Comparison of ENCODE assay signal across 11 cellular contexts in the genomic region with DNA sequence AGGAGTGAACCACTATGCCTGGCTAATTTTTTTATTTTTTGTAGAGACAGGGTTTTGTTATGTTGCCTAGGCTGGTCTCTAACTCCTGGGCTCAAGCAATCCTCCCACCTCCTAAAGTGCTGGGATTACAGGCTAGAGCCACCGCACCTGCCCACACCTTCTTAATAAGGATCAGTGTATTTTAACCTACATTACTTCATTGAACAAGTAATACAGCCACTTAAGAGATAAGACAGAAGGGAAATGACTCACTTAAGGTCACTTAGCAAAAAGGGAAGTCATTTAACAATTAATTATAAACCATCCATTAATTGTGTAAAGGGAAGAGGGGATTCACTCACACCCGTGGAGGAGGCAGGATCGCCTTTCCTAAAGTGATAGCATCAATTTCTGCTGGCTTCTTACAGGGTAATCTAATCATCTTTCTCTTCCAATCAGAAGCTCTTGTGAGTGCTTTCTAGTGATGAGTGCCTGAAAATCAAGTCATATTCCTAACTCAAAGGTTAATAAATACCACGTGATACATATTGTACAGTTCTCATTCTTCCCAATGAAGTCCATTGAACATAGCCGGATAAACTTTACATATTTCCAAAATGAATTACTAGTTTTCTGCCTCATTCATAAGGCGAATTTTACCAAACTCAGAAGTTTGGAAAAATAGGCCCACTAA. TPM values are rescaled to one million over a fixed set of nuclear protein-coding genes. Genes with fewer than 3 reads are reported as not detected.
DNase-seq lines count a peak whose midpoint lies in the region; ATAC-seq and TF ChIP-seq lines count a peak whose summit lies in the region.
"Had no signal": no experiment of that assay in that cellular context is flagged by ENCODE, and none has a peak within 500 bp of the region (broad histone marks: within the 10 kb centered on the region; RNA-seq: fewer than 3 reads in every experiment).

No MANE protein-coding gene starts in this region.

- TF ChIP-seq POLR2A in gastroesophageal sphincter (IDR thresholded peaks at IDR 0.05) = no peak

- POLR2A ChIA-PET in naive thymus-derived CD4-positive, alpha-beta T cell (lab: Charles Lee) = interaction anchor here (1.0 kb wide), 1 partner anchor 64 kb away, joined by 3 read pairs; no protein-coding TSS in a partner anchor

- ATAC-seq in naive thymus-derived CD4-positive, alpha-beta T cell = no peak
- ATAC-seq in gastroesophageal sphincter = no peak

- no peak for DNase-seq in CD14-positive monocyte (ENCODE audit: low spot score)
- no peak for DNase-seq in activated naive CD8-positive, alpha-beta T cell treated with anti-CD3 and anti-CD28 coated beads for 36 hours
- DNase-seq in naive thymus-derived CD4-positive, alpha-beta T cell = no peak
- no peak for DNase-seq in islet precursor cell
- no peak for DNase-seq in MG63
- no peak for DNase-seq in NCI-H524 treated with DMSO at 0.1 percent for 48 hours (lab: John Stamatoyannopoulos, UW)
- DNase-seq: activated naive CD4-positive, alpha-beta T cell treated with anti-CD3 and anti-CD28 coated beads, Interleukin-2, amount 50 U/mL, for 16 hours; NCI-H2227 treated with DMSO at 0.1 percent for 48 hours; sigmoid colon had no signal

- WGBS in gastroesophageal sphincter (ENCODE audit: low coverage in 1 of 2), 2 donors = 62 to 73% methylated on average over 5 to 6 of the region's 6 CpGs

- no peaks in the 10 kb centered on the region for H3K36me3 Mint-ChIP-seq in CD14-positive monocyte
- peaks cover 54% of the 10 kb centered on the region for H3K36me3 Mint-ChIP-seq in activated naive CD8-positive, alpha-beta T cell treated with anti-CD3 and anti-CD28 coated beads for 36 hours
- peaks cover 0 to 5% (median 0%) of the 10 kb centered on the region in 5 donors for H3K36me3 Mint-ChIP-seq in naive thymus-derived CD4-positive, alpha-beta T cell

- CTCF ChIA-PET in naive thymus-derived CD4-positive, alpha-beta T cell (lab: Charles Lee) = no interaction called here

- peak overlapping the region in 5 of 7 donors; percentile 53 to 76 (median 67) for H3K27ac Mint-ChIP-seq in CD14-positive monocyte
- H3K27ac Mint-ChIP-seq in activated naive CD8-positive, alpha-beta T cell treated with anti-CD3 and anti-CD28 coated beads for 36 hours = peak overlapping the region; percentile 70
- H3K27ac Mint-ChIP-seq in naive thymus-derived CD4-positive, alpha-beta T cell = peak overlapping the region in 4 of 9 donors; percentile 19 to 62 (median 44)

- H3K4me3 ChIP-seq in HUES48 (ENCODE audit: low read depth, low read length) (peak overlapping the region; percentile 32), gastroesophageal sphincter (no peak overlapping the region), MG63 (no peak overlapping the region)
- H3K4me3 ChIP-seq in naive thymus-derived CD4-positive, alpha-beta T cell (ENCODE audit: low read length) = no peak overlapping the region
- H3K4me3 ChIP-seq: sigmoid colon had no signal

- no peak overlapping the region for H3K4me3 Mint-ChIP-seq in CD14-positive monocyte
- H3K4me3 Mint-ChIP-seq in activated naive CD8-positive, alpha-beta T cell treated with anti-CD3 and anti-CD28 coated beads for 36 hours = peak overlapping the region; percentile 59
- peak overlapping the region in 7 of 10 donors; percentile 13 to 79 (median 43) for H3K4me3 Mint-ChIP-seq in naive thymus-derived CD4-positive, alpha-beta T cell

- H3K36me3 ChIP-seq in HUES48 (ENCODE audit: control insufficient read depth, insufficient read depth, low read length) = peaks cover 4% of the 10 kb centered on the region; the same call in 1 of the 2 replicates
- H3K36me3 ChIP-seq in naive thymus-derived CD4-positive, alpha-beta T cell (ENCODE audit: control insufficient read depth in 2 of 3, insufficient read depth in 3 of 3, low read length in 3 of 3) = peaks cover 0 to 4% (median 0%) of the 10 kb centered on the region in 3 experiments
- H3K36me3 ChIP-seq in gastroesophageal sphincter = no peaks in the 10 kb centered on the region
- peaks cover 10% of the 10 kb centered on the region for H3K36me3 ChIP-seq in MG63
- H3K36me3 ChIP-seq: sigmoid colon had no signal

- no peaks in the 10 kb centered on the region for H3K27me3 ChIP-seq in HUES48 (ENCODE audit: control insufficient read depth, insufficient read depth, low read length)
- no peaks in the 10 kb centered on the region for H3K27me3 ChIP-seq in naive thymus-derived CD4-positive, alpha-beta T cell (ENCODE audit: control insufficient read depth in 2 of 2, insufficient read depth in 2 of 2, low read length in 2 of 2)
- no peaks in the 10 kb centered on the region for H3K27me3 ChIP-seq in gastroesophageal sphincter
- no peaks in the 10 kb centered on the region for H3K27me3 ChIP-seq in MG63
- H3K27me3 ChIP-seq: sigmoid colon had no signal

- no peak for TF ChIP-seq CTCF in CD14-positive monocyte (IDR thresholded peaks at IDR 0.05)
- no peak for TF ChIP-seq CTCF in gastroesophageal sphincter (IDR thresholded peaks at IDR 0.05)

- H3K9ac ChIP-seq in HUES48 (ENCODE audit: low read depth, low read length) = no peak overlapping the region

- peaks cover 63% of the 10 kb centered on the region for H3K4me1 Mint-ChIP-seq in CD14-positive monocyte
- H3K4me1 Mint-ChIP-seq in activated naive CD8-positive, alpha-beta T cell treated with anti-CD3 and anti-CD28 coated beads for 36 hours = peaks cover 64% of the 10 kb centered on the region
- H3K4me1 Mint-ChIP-seq in naive thymus-derived CD4-positive, alpha-beta T cell = peaks cover 53 to 86% (median 73%) of the 10 kb centered on the region in 7 donors

- H3K9me3 ChIP-seq in HUES48 (ENCODE audit: control insufficient read depth, insufficient read depth, low read length) (no peaks in the 10 kb centered on the region), gastroesophageal sphincter (no peaks in the 10 kb centered on the region), MG63 (no peaks in the 10 kb centered on the region)
- no peaks in the 10 kb centered on the region for H3K9me3 ChIP-seq in naive thymus-derived CD4-positive, alpha-beta T cell (ENCODE audit: control insufficient read depth in 2 of 3, low read length in 3 of 3)
- H3K9me3 ChIP-seq: sigmoid colon had no signal

- no peak for TF ChIP-seq EP300 in gastroesophageal sphincter (IDR thresholded peaks at IDR 0.05)

- H3K9me3 Mint-ChIP-seq in CD14-positive monocyte = peaks cover 0 to 2% (median 0%) of the 10 kb centered on the region in 7 donors
- H3K9me3 Mint-ChIP-seq in activated naive CD8-positive, alpha-beta T cell treated with anti-CD3 and anti-CD28 coated beads for 36 hours = no peaks in the 10 kb centered on the region
- peaks cover 0 to 2% (median 0%) of the 10 kb centered on the region in 11 donors for H3K9me3 Mint-ChIP-seq in naive thymus-derived CD4-positive, alpha-beta T cell

- no peak overlapping the region for H3K27ac ChIP-seq in HUES48 (ENCODE audit: low read depth, low read length)
- no peak overlapping the region for H3K27ac ChIP-seq in naive thymus-derived CD4-positive, alpha-beta T cell (ENCODE audit: low read depth, low read length)
- H3K27ac ChIP-seq in gastroesophageal sphincter = peak overlapping the region in 2 of 4 donors; percentile 0 to 96

- no peaks in the 10 kb centered on the region for H3K27me3 Mint-ChIP-seq in CD14-positive monocyte (ENCODE audit: low read depth in 3 of 3)
- no peaks in the 10 kb centered on the region for H3K27me3 Mint-ChIP-seq in activated naive CD8-positive, alpha-beta T cell treated with anti-CD3 and anti-CD28 coated beads for 36 hours
- H3K27me3 Mint-ChIP-seq in naive thymus-derived CD4-positive, alpha-beta T cell = no peaks in the 10 kb centered on the region

- intact Hi-C loops in CD14-positive monocyte (cut with micrococcal nuclease) = loop anchor here in 1 of 2 donors (10.0 kb wide), 1 partner anchor 102 kb away; no protein-coding TSS in a partner anchor
- intact Hi-C loops in naive thymus-derived CD4-positive, alpha-beta T cell (cut with micrococcal nuclease) = loop anchor here (10.0 kb wide), 4 partner anchors 682 to 1882 kb away; a partner anchor contains a TSS

- H3K4me1 ChIP-seq in HUES48 (ENCODE audit: control insufficient read depth, insufficient read depth, low read length) = peaks cover 74% of the 10 kb centered on the region
- H3K4me1 ChIP-seq in naive thymus-derived CD4-positive, alpha-beta T cell (ENCODE audit: control insufficient read depth in 2 of 2, insufficient read depth in 2 of 2, low read length in 2 of 2) = peaks cover 36 to 38% of the 10 kb centered on the region in 2 donors
- peaks cover 0 to 80% (median 14%) of the 10 kb centered on the region in 3 donors for H3K4me1 ChIP-seq in gastroesophageal sphincter

RNA-seq across cellular contexts. Expression of a gene that starts 3.5 kb away (rescaled TPM):
- polyA plus RNA-seq in CD14-positive monocyte = 10 to 100 TPM; 18.2 to 24.5 TPM
- total RNA-seq in activated naive CD8-positive, alpha-beta T cell treated with anti-CD3 and anti-CD28 coated beads for 36 hours = 10 to 100 TPM; 55.1 to 60.8 TPM
- total RNA-seq in naive thymus-derived CD4-positive, alpha-beta T cell = 10 to 100 TPM; 29.1 to 40.7 (median 33.6) TPM
- polyA plus RNA-seq in naive thymus-derived CD4-positive, alpha-beta T cell = 10 to 100 TPM; 15.0 to 21.5 TPM
- total RNA-seq in gastroesophageal sphincter = 10 to 100 TPM; 64.3 to 88.3 (median 76.3) TPM
- total RNA-seq in MG63 (2014; rRNA removed; shearing (Covaris generic); ENCODE audit: low replicate concordance) = 71.1 and 106 TPM in 2 replicates

Comparison
In these comparisons a context has a peak if more than half of its experiments do, and no peak if none do; other contexts are left out.
1. H3K4me3 Mint-ChIP-seq: peak in activated naive CD8-positive, alpha-beta T cell treated with anti-CD3 and anti-CD28 coated beads for 36 hours (single experiment) and naive thymus-derived CD4-positive, alpha-beta T cell (7 of 10); none in CD14-positive monocyte (0 of 2).